ENCODE assay signal across 29 cellular contexts in genomic region chr5:126046996-126047395, GRCh38.
"Had no signal": no experiment of that assay in that cellular context is flagged by ENCODE, and none has a peak within 500 bp of the region (broad histone marks: within the 10 kb centered on the region; RNA-seq: fewer than 3 reads in every experiment).

No MANE protein-coding gene starts in this region.

- H3K4me1 Mint-ChIP-seq: activated CD4-positive, alpha-beta T cell treated with anti-CD3 and anti-CD28 coated beads for 36 hours; activated CD8-positive, alpha-beta memory T cell treated with anti-CD3 and anti-CD28 coated beads, Interleukin-2, amount 10 ng/mL, durations not matched to agents 7 days and 5 days; activated naive CD4-positive, alpha-beta T cell treated with anti-CD3 and anti-CD28 coated beads, Interleukin-2, amount 50 U/mL, for 24 hours; activated naive CD8-positive, alpha-beta T cell treated with anti-CD3 and anti-CD28 coated beads, Interleukin-2, amount 50 U/mL, for 24 hours; natural killer cell had no signal

- H3K27ac ChIP-seq: breast epithelium, epithelial cell of prostate, esophagus squamous epithelium, ovary, right lobe of liver, thoracic aorta, uterus had no signal

- H3K9me3 Mint-ChIP-seq: activated naive CD4-positive, alpha-beta T cell treated with anti-CD3 and anti-CD28 coated beads, Interleukin-2, amount 50 U/mL, for 24 hours; stimulated activated naive CD8-positive, alpha-beta T cell treated with anti-CD3 and anti-CD28 coated beads, Interleukin-15, Interleukin-2, amounts not matched to agents 100 ng/mL and 50 ng/mL, for 24 hours had no signal

- H3K36me3 ChIP-seq: breast epithelium, esophagus squamous epithelium, left ventricle myocardium inferior, ovary, right lobe of liver, thoracic aorta, uterus had no signal

- ATAC-seq: activated CD4-positive, alpha-beta T cell treated with anti-CD3 and anti-CD28 coated beads for 36 hours; activated CD8-positive, alpha-beta memory T cell treated with anti-CD3 and anti-CD28 coated beads, Interleukin-2, amount 10 ng/mL, durations not matched to agents 7 days and 5 days; activated CD8-positive, alpha-beta T cell treated with anti-CD3 and anti-CD28 coated beads, Interleukin-2, amount 10 ng/mL, durations not matched to agents 7 days and 5 days; activated naive CD8-positive, alpha-beta T cell treated with anti-CD3 and anti-CD28 coated beads, Interleukin-2, amount 50 U/mL, for 24 hours; natural killer cell; right lobe of liver had no signal

- DNase-seq: activated CD4-positive, alpha-beta T cell treated with anti-CD3 and anti-CD28 coated beads for 36 hours; activated CD4-positive, CD25-positive, alpha-beta regulatory T cell; activated CD8-positive, alpha-beta memory T cell treated with anti-CD3 and anti-CD28 coated beads, Interleukin-2, amount 10 ng/mL, durations not matched to agents 7 days and 5 days; activated CD8-positive, alpha-beta T cell treated with anti-CD3 and anti-CD28 coated beads, Interleukin-2, amount 10 ng/mL, durations not matched to agents 7 days and 5 days; activated naive CD8-positive, alpha-beta T cell treated with anti-CD3 and anti-CD28 coated beads, Interleukin-2, amount 50 U/mL, for 24 hours; activated T-cell treated with anti-CD3 and anti-CD28 coated beads, Interleukin-2, amount 50 U/mL, for 48 hours; amygdala; dermis blood vessel endothelial cell; effector CD4-positive, alpha-beta T cell; esophagus squamous epithelium; foreskin melanocyte; left ventricle myocardium inferior; mesendoderm; natural killer cell; ovary; right lobe of liver; stimulated activated CD4-positive, alpha-beta T cell treated with anti-CD3 and anti-CD28 coated beads, Interleukin-12 subunit alpha, Interleukin-12 subunit beta, amount 100 ng/mL, for 4 hours; stimulated activated CD4-positive, alpha-beta T cell treated with anti-CD3 and anti-CD28 coated beads, Interleukin-4, amount 100 ng/mL, for 1 hour; uterus had no signal

- H3K4me3 Mint-ChIP-seq: activated CD4-positive, alpha-beta T cell treated with anti-CD3 and anti-CD28 coated beads for 36 hours; activated CD8-positive, alpha-beta memory T cell treated with anti-CD3 and anti-CD28 coated beads, Interleukin-2, amount 10 ng/mL, durations not matched to agents 7 days and 5 days; activated CD8-positive, alpha-beta T cell treated with anti-CD3 and anti-CD28 coated beads, Interleukin-2, amount 10 ng/mL, durations not matched to agents 7 days and 5 days; activated naive CD4-positive, alpha-beta T cell treated with anti-CD3 and anti-CD28 coated beads, Interleukin-2, amount 50 U/mL, for 24 hours; activated naive CD8-positive, alpha-beta T cell treated with anti-CD3 and anti-CD28 coated beads, Interleukin-2, amount 50 U/mL, for 24 hours; natural killer cell; stimulated activated naive CD8-positive, alpha-beta T cell treated with anti-CD3 and anti-CD28 coated beads, Interleukin-15, Interleukin-2, amounts not matched to agents 100 ng/mL and 50 ng/mL, for 24 hours; T-helper 2 cell treated with Interferon-gamma antibody and Interleukin-4, amounts not matched to agents 5 μg/mL and 100 μg/mL, for 36 hours; type B pancreatic cell had no signal

- H3K27me3 ChIP-seq: breast epithelium, esophagus squamous epithelium, ovary, right lobe of liver, uterus had no signal

- H3K36me3 Mint-ChIP-seq: activated CD8-positive, alpha-beta memory T cell treated with anti-CD3 and anti-CD28 coated beads, Interleukin-2, amount 10 ng/mL, durations not matched to agents 7 days and 5 days; activated naive CD4-positive, alpha-beta T cell treated with anti-CD3 and anti-CD28 coated beads, Interleukin-2, amount 50 U/mL, for 24 hours; natural killer cell had no signal

- H3K27me3 Mint-ChIP-seq: activated CD4-positive, alpha-beta T cell treated with anti-CD3 and anti-CD28 coated beads for 36 hours; activated CD8-positive, alpha-beta memory T cell treated with anti-CD3 and anti-CD28 coated beads, Interleukin-2, amount 10 ng/mL, durations not matched to agents 7 days and 5 days; activated naive CD4-positive, alpha-beta T cell treated with anti-CD3 and anti-CD28 coated beads, Interleukin-2, amount 50 U/mL, for 24 hours; activated naive CD8-positive, alpha-beta T cell treated with anti-CD3 and anti-CD28 coated beads, Interleukin-2, amount 50 U/mL, for 24 hours; progenitor cell of endocrine pancreas; stimulated activated naive CD8-positive, alpha-beta T cell treated with anti-CD3 and anti-CD28 coated beads, Interleukin-15, Interleukin-2, amounts not matched to agents 100 ng/mL and 50 ng/mL, for 24 hours had no signal

- H3K4me1 ChIP-seq: breast epithelium, esophagus squamous epithelium, right lobe of liver had no signal

- H3K27ac Mint-ChIP-seq: activated CD4-positive, alpha-beta T cell treated with anti-CD3 and anti-CD28 coated beads for 36 hours; activated CD8-positive, alpha-beta memory T cell treated with anti-CD3 and anti-CD28 coated beads, Interleukin-2, amount 10 ng/mL, durations not matched to agents 7 days and 5 days; activated CD8-positive, alpha-beta T cell treated with anti-CD3 and anti-CD28 coated beads, Interleukin-2, amount 10 ng/mL, durations not matched to agents 7 days and 5 days; activated naive CD4-positive, alpha-beta T cell treated with anti-CD3 and anti-CD28 coated beads, Interleukin-2, amount 50 U/mL, for 24 hours; activated naive CD8-positive, alpha-beta T cell treated with anti-CD3 and anti-CD28 coated beads, Interleukin-2, amount 50 U/mL, for 24 hours; activated T-helper 2 cell treated with anti-CD3 and anti-CD28 coated beads, Interferon-gamma antibody, Interleukin-2, Interleukin-4, amounts not matched to agents 10 μg/mL and 5 μg/mL and 100 μg/mL, durations not matched to agents 14 hours and 24 hours and 36 hours; natural killer cell; progenitor cell of endocrine pancreas; stimulated activated naive CD8-positive, alpha-beta T cell treated with anti-CD3 and anti-CD28 coated beads, Interleukin-15, Interleukin-2, amounts not matched to agents 100 ng/mL and 50 ng/mL, for 24 hours; T-helper 2 cell treated with Interferon-gamma antibody and Interleukin-4, amounts not matched to agents 5 μg/mL and 100 μg/mL, for 36 hours; type B pancreatic cell had no signal

- H3K9me3 ChIP-seq: breast epithelium, esophagus squamous epithelium, ovary, right lobe of liver, thoracic aorta, uterus had no signal

- H3K4me3 ChIP-seq: breast epithelium, esophagus squamous epithelium, left ventricle myocardium inferior, lung, ovary, right lobe of liver, thoracic aorta, uterus had no signal
